18 cellular contexts compared by ENCODE assay signal in the genomic region with DNA sequence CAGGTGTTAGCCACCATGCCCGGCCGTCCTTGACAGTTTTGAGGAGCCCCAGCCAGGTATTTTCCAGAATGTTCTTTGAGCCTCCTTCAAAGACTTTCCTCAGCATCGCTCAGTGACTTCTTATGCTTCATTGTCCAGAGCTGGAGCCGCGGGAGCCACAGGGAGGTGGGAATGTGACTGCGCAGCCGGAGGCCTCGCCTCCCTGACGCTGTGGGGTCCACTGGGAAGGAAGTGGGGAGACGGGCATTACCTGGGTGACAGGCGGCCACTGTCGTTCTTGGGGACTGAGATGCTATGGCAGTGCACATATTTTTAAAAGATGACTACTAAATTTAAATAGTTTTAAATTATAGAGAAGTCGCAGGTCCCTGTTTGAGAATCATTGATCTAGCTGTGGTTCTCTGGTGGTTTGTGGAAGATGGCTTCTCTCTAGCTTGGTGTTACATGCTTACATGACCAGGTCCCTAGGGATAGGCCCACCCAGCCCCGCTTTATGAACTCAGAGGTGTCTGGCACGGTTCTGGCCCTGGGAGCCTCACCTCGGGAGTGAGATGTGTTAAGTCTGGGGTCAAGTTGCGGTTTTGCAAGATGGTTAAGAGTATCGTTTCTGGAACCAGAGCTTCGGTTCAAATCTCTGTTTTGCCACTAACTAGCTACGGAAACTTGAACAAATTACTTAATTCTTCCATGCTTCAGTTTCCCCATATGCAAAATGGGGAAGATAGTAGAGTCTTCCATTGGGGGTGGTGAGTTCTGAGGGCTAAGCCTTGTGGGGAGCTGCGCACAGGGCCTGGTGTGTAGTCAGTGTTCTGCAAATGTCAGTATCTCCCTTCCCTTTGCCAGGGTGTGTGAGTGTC. TPM values are rescaled to one million over a fixed set of nuclear protein-coding genes. Genes with fewer than 3 reads are reported as not detected.
DNase-seq lines count a peak whose midpoint lies in the region; ATAC-seq and TF ChIP-seq lines count a peak whose summit lies in the region.
"Had no signal": no experiment of that assay in that cellular context is flagged by ENCODE, and none has a peak within 500 bp of the region (broad histone marks: within the 10 kb centered on the region; RNA-seq: fewer than 3 reads in every experiment).

No MANE protein-coding gene starts in this region.

- intact Hi-C loops in lower lobe of right lung (cut with DNase I) = no loop called here
- intact Hi-C loops in upper lobe of right lung (cut with DNase I) = no loop called here
- intact Hi-C loops in mucosa of descending colon (cut with DNase I, micrococcal nuclease) = no loop called here

- H3K36me3 Mint-ChIP-seq in activated naive CD8-positive, alpha-beta T cell treated with anti-CD3 and anti-CD28 coated beads, Interleukin-2, amount 50 U/mL, for 24 hours (ENCODE audit: low read depth) = no peaks in the 10 kb centered on the region
- no peaks in the 10 kb centered on the region for H3K36me3 Mint-ChIP-seq in activated naive CD8-positive, alpha-beta T cell treated with anti-CD3 and anti-CD28 coated beads for 36 hours
- H3K36me3 Mint-ChIP-seq: CD14-positive monocyte; CD8-positive, alpha-beta T cell had no signal

- peaks cover 8% of the 10 kb centered on the region for H3K4me1 Mint-ChIP-seq in activated naive CD8-positive, alpha-beta T cell treated with anti-CD3 and anti-CD28 coated beads, Interleukin-2, amount 50 U/mL, for 24 hours
- H3K4me1 Mint-ChIP-seq in activated naive CD8-positive, alpha-beta T cell treated with anti-CD3 and anti-CD28 coated beads for 36 hours = peaks cover 3% of the 10 kb centered on the region
- H3K4me1 Mint-ChIP-seq: GM23338 had no signal

- ATAC-seq in activated naive CD8-positive, alpha-beta T cell treated with anti-CD3 and anti-CD28 coated beads, Interleukin-2, amount 50 U/mL, for 24 hours = peak; percentile 64
- ATAC-seq in lower lobe of right lung = no peak
- ATAC-seq in upper lobe of right lung = no peak
- ATAC-seq in HG03460 (IDR thresholded peaks at IDR 0.05; ENCODE audit: unreplicated experiment) = no peak
- ATAC-seq in mucosa of descending colon = no peak
- ATAC-seq: CD8-positive, alpha-beta T cell; GM23338 had no signal

- H3K27ac Mint-ChIP-seq in activated naive CD8-positive, alpha-beta T cell treated with anti-CD3 and anti-CD28 coated beads, Interleukin-2, amount 50 U/mL, for 24 hours = no peak overlapping the region
- no peak overlapping the region for H3K27ac Mint-ChIP-seq in activated naive CD8-positive, alpha-beta T cell treated with anti-CD3 and anti-CD28 coated beads for 36 hours
- H3K27ac Mint-ChIP-seq: CD8-positive, alpha-beta T cell; GM23338; HFFc6 had no signal

- H3K27ac ChIP-seq in HEK293 (ENCODE audit: extremely low read depth, low read depth, low read length) (no peak overlapping the region), lower lobe of right lung (no peak overlapping the region), upper lobe of right lung (no peak overlapping the region)
- H3K27ac ChIP-seq: BLaER1 had no signal

- POLR2A ChIA-PET in HEK293 (lab: Yijun Ruan, JAX) = no interaction called here

- H3K27me3 ChIP-seq in lower lobe of right lung (ENCODE audit: low read depth) (no peaks in the 10 kb centered on the region), upper lobe of right lung (no peaks in the 10 kb centered on the region)
- H3K27me3 ChIP-seq: BLaER1 had no signal

- no peaks in the 10 kb centered on the region for H3K9me3 ChIP-seq in HEK293 (ENCODE audit: control insufficient read depth, insufficient read depth, low read depth, low read length)
- no peaks in the 10 kb centered on the region for H3K9me3 ChIP-seq in lower lobe of right lung
- H3K9me3 ChIP-seq in upper lobe of right lung = no peaks in the 10 kb centered on the region
- no peaks in the 10 kb centered on the region for H3K9me3 ChIP-seq in mucosa of descending colon

- CTCF ChIA-PET in HEK293 (lab: Yijun Ruan, JAX) = no interaction called here

- H3K36me3 ChIP-seq in HEK293 (ENCODE audit: control insufficient read depth in 2 of 2, insufficient read depth in 1 of 2, low read length in 2 of 2) = no peaks in the 10 kb centered on the region
- H3K36me3 ChIP-seq in lower lobe of right lung = no peaks in the 10 kb centered on the region
- no peaks in the 10 kb centered on the region for H3K36me3 ChIP-seq in upper lobe of right lung
- H3K36me3 ChIP-seq in mucosa of descending colon (ENCODE audit: low read depth) = no peaks in the 10 kb centered on the region
- H3K36me3 ChIP-seq: BLaER1 had no signal

- H3K27me3 Mint-ChIP-seq in activated naive CD8-positive, alpha-beta T cell treated with anti-CD3 and anti-CD28 coated beads, Interleukin-2, amount 50 U/mL, for 24 hours = peaks cover 9% of the 10 kb centered on the region
- H3K27me3 Mint-ChIP-seq in activated naive CD8-positive, alpha-beta T cell treated with anti-CD3 and anti-CD28 coated beads for 36 hours = peaks cover 10% of the 10 kb centered on the region

- H3K4me3 ChIP-seq in HEK293 (ENCODE audit: low read depth, low read length) = no peak overlapping the region
- H3K4me3 ChIP-seq in lower lobe of right lung = no peak overlapping the region
- H3K4me3 ChIP-seq in upper lobe of right lung = no peak overlapping the region
- no peak overlapping the region for H3K4me3 ChIP-seq in mucosa of descending colon
- H3K4me3 ChIP-seq: BLaER1, GM23338 had no signal

- peaks cover 6% of the 10 kb centered on the region for H3K9me3 Mint-ChIP-seq in activated naive CD8-positive, alpha-beta T cell treated with anti-CD3 and anti-CD28 coated beads, Interleukin-2, amount 50 U/mL, for 24 hours
- peaks cover 6% of the 10 kb centered on the region for H3K9me3 Mint-ChIP-seq in activated naive CD8-positive, alpha-beta T cell treated with anti-CD3 and anti-CD28 coated beads for 36 hours
- H3K9me3 Mint-ChIP-seq: CD8-positive, alpha-beta T cell; HFFc6 had no signal

- H3K4me1 ChIP-seq in HEK293 (ENCODE audit: control insufficient read depth, insufficient read depth, low read length) (no peaks in the 10 kb centered on the region), lower lobe of right lung (no peaks in the 10 kb centered on the region), upper lobe of right lung (no peaks in the 10 kb centered on the region), mucosa of descending colon (ENCODE audit: low read depth) (no peaks in the 10 kb centered on the region)
- H3K4me1 ChIP-seq: BLaER1 had no signal

- no peak overlapping the region for H3K4me3 Mint-ChIP-seq in activated naive CD8-positive, alpha-beta T cell treated with anti-CD3 and anti-CD28 coated beads, Interleukin-2, amount 50 U/mL, for 24 hours
- H3K4me3 Mint-ChIP-seq in activated naive CD8-positive, alpha-beta T cell treated with anti-CD3 and anti-CD28 coated beads for 36 hours = no peak overlapping the region
- H3K4me3 Mint-ChIP-seq: CD14-positive monocyte; CD8-positive, alpha-beta T cell; GM23338; HFFc6 had no signal

- no peak for DNase-seq in activated naive CD8-positive, alpha-beta T cell treated with anti-CD3 and anti-CD28 coated beads, Interleukin-2, amount 50 U/mL, for 24 hours
- no peak for DNase-seq in activated naive CD8-positive, alpha-beta T cell treated with anti-CD3 and anti-CD28 coated beads for 36 hours
- DNase-seq in lower lobe of right lung (peak; percentile 29), upper lobe of right lung (peak; percentile 42), mucosa of descending colon (no peak)
- DNase-seq: 8988T; Calu3; CD8-positive, alpha-beta T cell; DMS79 treated with DMSO at 0.1 percent for 48 hours; GF-D8; HCEC 1CT; HFFc6 had no signal

- TF ChIP-seq CTCF in HEK293 (tag by site-specific recombination; IDR thresholded peaks at IDR 0.05) = no peak
- TF ChIP-seq CTCF in lower lobe of right lung (IDR thresholded peaks at IDR 0.05) = no peak
- no peak for TF ChIP-seq CTCF in upper lobe of right lung (IDR thresholded peaks at IDR 0.05)
- no peak for TF ChIP-seq CTCF in mucosa of descending colon (IDR thresholded peaks at IDR 0.05)

TF ChIP-seq in HEK293, 187 proteins besides CTCF, POLR2A, EP300 and RAD21:
- TF ChIP-seq ZNF529 (tag by site-specific recombination; IDR thresholded peaks at IDR 0.05; ENCODE audit: insufficient replicate concordance) (peak; percentile 86), ZBTB6 (tag by site-specific recombination; IDR thresholded peaks at IDR 0.05) (no peak), ZNF560 (tag by site-specific recombination; IDR thresholded peaks at IDR 0.05; ENCODE audit: borderline replicate concordance) (no peak), IKZF3 (tag by site-specific recombination; IDR thresholded peaks at IDR 0.05) (no peak)
TF ChIP-seq in HEK293: peak in this region for 1.

RNA-seq across cellular contexts. Expression of gene ATP2C2, which starts 53.0 kb away (rescaled TPM):
- total RNA-seq in activated naive CD8-positive, alpha-beta T cell treated with anti-CD3 and anti-CD28 coated beads for 36 hours = not detected
- total RNA-seq in lower lobe of right lung (56.2 TPM), upper lobe of right lung (48.9 TPM), mucosa of descending colon (100 to 1,000 TPM in 2 of 3 donors, 10 to 100 TPM in 1; 98.8 to 322 (median 159) TPM)
- total RNA-seq: A673; CD8-positive, alpha-beta T cell; HFFc6 had no signal

Comparison
In these comparisons a context has a peak if more than half of its experiments do, and no peak if none do; other contexts are left out.
1. DNase-seq: peak in lower lobe of right lung (single experiment) and upper lobe of right lung (single experiment); none in activated naive CD8-positive, alpha-beta T cell treated with anti-CD3 and anti-CD28 coated beads, Interleukin-2, amount 50 U/mL, for 24 hours (single experiment), activated naive CD8-positive, alpha-beta T cell treated with anti-CD3 and anti-CD28 coated beads for 36 hours (single experiment) and mucosa of descending colon (0 of 3).
2. RNA of gene ATP2C2, which starts 53.0 kb away (total RNA-seq): 98.8 to 322 TPM in mucosa of descending colon, 56.2 TPM in lower lobe of right lung (single experiment) and 48.9 TPM in upper lobe of right lung (single experiment); not detected in activated naive CD8-positive, alpha-beta T cell treated with anti-CD3 and anti-CD28 coated beads for 36 hours; every median in the first group is over 10 times any median in the second.